Comparison of ENCODE assay signal across 1 cellular context in the genomic region with DNA sequence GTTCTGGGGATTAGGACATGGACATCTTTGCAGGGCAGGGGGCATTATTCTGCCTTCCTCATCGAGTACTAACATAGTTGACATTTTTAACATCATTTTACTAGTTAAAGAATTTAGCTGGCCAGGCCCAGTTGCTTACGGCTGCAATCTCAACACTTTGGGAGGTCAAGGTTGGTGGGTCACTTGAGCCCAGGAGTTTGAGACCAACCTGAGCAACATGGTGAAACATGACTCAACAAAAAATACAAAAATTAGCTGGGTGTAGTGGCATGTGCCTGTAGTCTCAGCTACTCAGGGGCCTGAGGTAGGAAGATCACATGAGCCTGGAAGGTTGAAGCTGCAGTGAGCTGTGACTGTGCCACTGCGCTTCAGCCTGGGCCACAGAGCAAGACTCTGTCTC.
TF ChIP-seq lines count a peak whose summit lies in the region.

No MANE protein-coding gene starts in this region.

TF ChIP-seq in GM12891, 5 proteins besides CTCF, POLR2A, EP300 and RAD21 (continued from another document):
- TF ChIP-seq SPI1 (IDR thresholded peaks at IDR 0.05; ENCODE audit: low read depth, low read length), result no peak
